1 cellular context compared by ENCODE assay signal in the genomic region with DNA sequence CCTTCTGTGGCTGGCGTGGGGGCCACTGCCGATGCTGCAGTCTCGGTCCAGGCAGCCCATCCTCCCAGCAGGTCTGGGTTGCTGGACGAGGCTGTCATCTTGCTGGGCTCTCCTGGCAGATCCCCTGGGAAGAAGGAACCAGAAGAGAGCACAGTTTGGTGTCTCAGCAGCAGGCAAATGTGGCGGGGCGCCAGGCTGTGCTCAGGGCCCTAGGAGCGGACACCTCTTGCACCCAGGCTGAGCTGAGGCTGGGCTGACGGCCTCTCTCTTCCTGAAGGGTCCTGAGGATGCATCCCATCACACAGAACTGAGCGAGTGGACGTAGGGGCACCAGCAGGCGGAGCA.
TF ChIP-seq lines count a peak whose summit lies in the region.

No MANE protein-coding gene starts in this region.

TF ChIP-seq in HepG2, 621 proteins besides CTCF, POLR2A, EP300 and RAD21:
- no peak for TF ChIP-seq TOE1 (CRISPR knock-in tag; IDR thresholded peaks at IDR 0.05)
- TF ChIP-seq SATB2 (CRISPR knock-in tag; IDR thresholded peaks at IDR 0.05): no peak
- TF ChIP-seq, protein P1, sequence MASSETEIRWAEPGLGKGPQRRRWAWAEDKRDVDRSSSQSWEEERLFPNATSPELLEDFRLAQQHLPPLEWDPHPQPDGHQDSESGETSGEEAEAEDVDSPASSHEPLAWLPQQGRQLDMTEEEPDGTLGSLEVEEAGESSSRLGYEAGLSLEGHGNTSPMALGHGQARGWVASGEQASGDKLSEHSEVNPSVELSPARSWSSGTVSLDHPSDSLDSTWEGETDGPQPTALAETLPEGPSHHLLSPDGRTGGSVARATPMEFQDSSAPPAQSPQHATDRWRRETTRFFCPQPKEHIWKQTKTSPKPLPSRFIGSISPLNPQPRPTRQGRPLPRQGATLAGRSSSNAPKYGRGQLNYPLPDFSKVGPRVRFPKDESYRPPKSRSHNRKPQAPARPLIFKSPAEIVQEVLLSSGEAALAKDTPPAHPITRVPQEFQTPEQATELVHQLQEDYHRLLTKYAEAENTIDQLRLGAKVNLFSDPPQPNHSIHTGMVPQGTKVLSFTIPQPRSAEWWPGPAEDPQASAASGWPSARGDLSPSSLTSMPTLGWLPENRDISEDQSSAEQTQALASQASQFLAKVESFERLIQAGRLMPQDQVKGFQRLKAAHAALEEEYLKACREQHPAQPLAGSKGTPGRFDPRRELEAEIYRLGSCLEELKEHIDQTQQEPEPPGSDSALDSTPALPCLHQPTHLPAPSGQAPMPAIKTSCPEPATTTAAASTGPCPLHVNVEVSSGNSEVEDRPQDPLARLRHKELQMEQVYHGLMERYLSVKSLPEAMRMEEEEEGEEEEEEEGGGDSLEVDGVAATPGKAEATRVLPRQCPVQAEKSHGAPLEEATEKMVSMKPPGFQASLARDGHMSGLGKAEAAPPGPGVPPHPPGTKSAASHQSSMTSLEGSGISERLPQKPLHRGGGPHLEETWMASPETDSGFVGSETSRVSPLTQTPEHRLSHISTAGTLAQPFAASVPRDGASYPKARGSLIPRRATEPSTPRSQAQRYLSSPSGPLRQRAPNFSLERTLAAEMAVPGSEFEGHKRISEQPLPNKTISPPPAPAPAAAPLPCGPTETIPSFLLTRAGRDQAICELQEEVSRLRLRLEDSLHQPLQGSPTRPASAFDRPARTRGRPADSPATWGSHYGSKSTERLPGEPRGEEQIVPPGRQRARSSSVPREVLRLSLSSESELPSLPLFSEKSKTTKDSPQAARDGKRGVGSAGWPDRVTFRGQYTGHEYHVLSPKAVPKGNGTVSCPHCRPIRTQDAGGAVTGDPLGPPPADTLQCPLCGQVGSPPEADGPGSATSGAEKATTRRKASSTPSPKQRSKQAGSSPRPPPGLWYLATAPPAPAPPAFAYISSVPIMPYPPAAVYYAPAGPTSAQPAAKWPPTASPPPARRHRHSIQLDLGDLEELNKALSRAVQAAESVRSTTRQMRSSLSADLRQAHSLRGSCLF (CRISPR knock-in tag; IDR thresholded peaks at IDR 0.05; ENCODE audit: borderline replicate concordance): no peak
- TF ChIP-seq, protein P2, sequence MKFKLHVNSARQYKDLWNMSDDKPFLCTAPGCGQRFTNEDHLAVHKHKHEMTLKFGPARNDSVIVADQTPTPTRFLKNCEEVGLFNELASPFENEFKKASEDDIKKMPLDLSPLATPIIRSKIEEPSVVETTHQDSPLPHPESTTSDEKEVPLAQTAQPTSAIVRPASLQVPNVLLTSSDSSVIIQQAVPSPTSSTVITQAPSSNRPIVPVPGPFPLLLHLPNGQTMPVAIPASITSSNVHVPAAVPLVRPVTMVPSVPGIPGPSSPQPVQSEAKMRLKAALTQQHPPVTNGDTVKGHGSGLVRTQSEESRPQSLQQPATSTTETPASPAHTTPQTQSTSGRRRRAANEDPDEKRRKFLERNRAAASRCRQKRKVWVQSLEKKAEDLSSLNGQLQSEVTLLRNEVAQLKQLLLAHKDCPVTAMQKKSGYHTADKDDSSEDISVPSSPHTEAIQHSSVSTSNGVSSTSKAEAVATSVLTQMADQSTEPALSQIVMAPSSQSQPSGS (CRISPR knock-in tag; IDR thresholded peaks at IDR 0.05): no peak
- TF ChIP-seq ZFP36 (IDR thresholded peaks at IDR 0.05; ENCODE audit: borderline replicate concordance, low read depth, low read length, partially characterized antibody): no peak
- no peak for TF ChIP-seq ZNF382 (CRISPR knock-in tag; IDR thresholded peaks at IDR 0.05; ENCODE audit: borderline replicate concordance)
- TF ChIP-seq PAWR (CRISPR knock-in tag; IDR thresholded peaks at IDR 0.05; ENCODE audit: borderline replicate concordance): no peak
- TF ChIP-seq, protein P3, sequence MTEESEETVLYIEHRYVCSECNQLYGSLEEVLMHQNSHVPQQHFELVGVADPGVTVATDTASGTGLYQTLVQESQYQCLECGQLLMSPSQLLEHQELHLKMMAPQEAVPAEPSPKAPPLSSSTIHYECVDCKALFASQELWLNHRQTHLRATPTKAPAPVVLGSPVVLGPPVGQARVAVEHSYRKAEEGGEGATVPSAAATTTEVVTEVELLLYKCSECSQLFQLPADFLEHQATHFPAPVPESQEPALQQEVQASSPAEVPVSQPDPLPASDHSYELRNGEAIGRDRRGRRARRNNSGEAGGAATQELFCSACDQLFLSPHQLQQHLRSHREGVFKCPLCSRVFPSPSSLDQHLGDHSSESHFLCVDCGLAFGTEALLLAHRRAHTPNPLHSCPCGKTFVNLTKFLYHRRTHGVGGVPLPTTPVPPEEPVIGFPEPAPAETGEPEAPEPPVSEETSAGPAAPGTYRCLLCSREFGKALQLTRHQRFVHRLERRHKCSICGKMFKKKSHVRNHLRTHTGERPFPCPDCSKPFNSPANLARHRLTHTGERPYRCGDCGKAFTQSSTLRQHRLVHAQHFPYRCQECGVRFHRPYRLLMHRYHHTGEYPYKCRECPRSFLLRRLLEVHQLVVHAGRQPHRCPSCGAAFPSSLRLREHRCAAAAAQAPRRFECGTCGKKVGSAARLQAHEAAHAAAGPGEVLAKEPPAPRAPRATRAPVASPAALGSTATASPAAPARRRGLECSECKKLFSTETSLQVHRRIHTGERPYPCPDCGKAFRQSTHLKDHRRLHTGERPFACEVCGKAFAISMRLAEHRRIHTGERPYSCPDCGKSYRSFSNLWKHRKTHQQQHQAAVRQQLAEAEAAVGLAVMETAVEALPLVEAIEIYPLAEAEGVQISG (CRISPR knock-in tag; IDR thresholded peaks at IDR 0.05): no peak
- no peak for TF ChIP-seq ZNF572 (CRISPR knock-in tag; IDR thresholded peaks at IDR 0.05)
- no peak for TF ChIP-seq SRSF4 (IDR thresholded peaks at IDR 0.05; ENCODE audit: low read depth, low read length, poor library complexity, severe bottlenecking)
- TF ChIP-seq ZNF12 (CRISPR knock-in tag; IDR thresholded peaks at IDR 0.05): no peak
- no peak for TF ChIP-seq GPN1 (CRISPR knock-in tag; IDR thresholded peaks at IDR 0.05; ENCODE audit: borderline replicate concordance)
- no peak for TF ChIP-seq ZNF543 (CRISPR knock-in tag; IDR thresholded peaks at IDR 0.05)
- no peak for TF ChIP-seq HNF4G (IDR thresholded peaks at IDR 0.05; ENCODE audit: borderline replicate concordance, low read depth, low read length)
- TF ChIP-seq HNF4G (CRISPR knock-in tag; IDR thresholded peaks at IDR 0.05; ENCODE audit: borderline replicate concordance, low read depth): no peak
- no peak for TF ChIP-seq ZNF605 (CRISPR knock-in tag; IDR thresholded peaks at IDR 0.05)
- no peak for TF ChIP-seq ZNF556 (CRISPR knock-in tag; IDR thresholded peaks at IDR 0.05; ENCODE audit: borderline replicate concordance)
- TF ChIP-seq ZNF33B (CRISPR knock-in tag; IDR thresholded peaks at IDR 0.05): no peak
- TF ChIP-seq JUND (CRISPR knock-in tag; IDR thresholded peaks at IDR 0.05): no peak
- no peak for TF ChIP-seq PITX1 (CRISPR knock-in tag; IDR thresholded peaks at IDR 0.05)
